14 cellular contexts compared by ENCODE assay signal in the genomic region with DNA sequence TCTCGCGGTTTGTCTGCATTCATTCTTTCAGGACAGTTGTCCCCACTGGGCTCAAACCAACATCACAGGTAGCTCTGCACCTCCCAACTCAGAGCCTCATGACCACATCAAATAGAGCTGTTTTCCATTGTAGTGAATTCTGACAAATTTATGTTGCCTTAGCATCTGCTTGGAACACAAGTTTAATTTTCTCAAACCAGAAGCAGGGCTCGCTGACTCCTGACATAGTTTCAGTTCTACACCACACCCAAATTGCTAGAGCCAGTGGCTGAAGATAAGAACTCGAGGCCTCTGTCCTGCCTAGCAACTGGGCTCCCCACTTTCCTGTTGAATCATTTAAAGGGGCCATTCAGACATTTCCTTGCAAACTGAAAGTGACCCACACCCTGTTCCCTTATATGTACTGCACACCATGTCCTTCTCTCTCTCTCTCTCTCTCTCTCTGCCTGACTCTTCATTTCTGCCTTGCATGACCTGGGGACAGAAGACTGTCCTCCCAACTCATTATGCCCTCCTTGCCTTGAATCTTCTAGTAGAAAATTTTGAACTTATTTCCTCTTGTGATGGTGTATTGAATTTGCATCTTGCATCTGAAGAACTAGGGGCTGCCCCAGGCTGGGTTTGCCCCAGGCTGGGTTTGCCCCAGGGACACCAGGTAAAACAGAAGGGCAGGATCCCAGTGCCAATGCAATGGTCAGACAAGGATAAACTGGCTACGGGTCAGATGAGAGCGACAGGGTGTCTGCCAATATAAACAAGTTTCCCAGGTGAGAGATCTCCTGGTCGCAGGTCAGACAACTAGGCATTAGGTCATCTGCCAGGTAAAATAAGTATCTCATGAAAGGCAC. TPM values are rescaled to one million over a fixed set of nuclear protein-coding genes. Genes with fewer than 3 reads are reported as not detected.
DNase-seq lines count a peak whose midpoint lies in the region; ATAC-seq and TF ChIP-seq lines count a peak whose summit lies in the region.
"Had no signal": no experiment of that assay in that cellular context is flagged by ENCODE, and none has a peak within 500 bp of the region (broad histone marks: within the 10 kb centered on the region; RNA-seq: fewer than 3 reads in every experiment).

No MANE protein-coding gene starts in this region.

- H3K27ac ChIP-seq in left lung: no peak overlapping the region
- H3K27ac ChIP-seq: BLaER1, VCaP had no signal

- peaks cover 3% of the 10 kb centered on the region for H3K9me3 Mint-ChIP-seq in activated naive CD4-positive, alpha-beta T cell treated with anti-CD3 and anti-CD28 coated beads for 36 hours
- H3K9me3 Mint-ChIP-seq: central memory CD8-positive, alpha-beta T cell; natural killer cell treated with Interleukin-12 subunit alpha and Interleukin-12 subunit beta and Interleukin-15 and Interleukin-18, amount 100 ng/mL, for 72 hours had no signal

- H3K4me3 Mint-ChIP-seq in activated naive CD4-positive, alpha-beta T cell treated with anti-CD3 and anti-CD28 coated beads for 36 hours: no peak overlapping the region
- H3K4me3 Mint-ChIP-seq: central memory CD8-positive, alpha-beta T cell; natural killer cell treated with Interleukin-12 subunit alpha and Interleukin-12 subunit beta and Interleukin-15 and Interleukin-18, amount 100 ng/mL, for 72 hours had no signal

- H3K27ac Mint-ChIP-seq in activated naive CD4-positive, alpha-beta T cell treated with anti-CD3 and anti-CD28 coated beads for 36 hours: no peak overlapping the region

- H3K4me3 ChIP-seq in GM06990 (replicated peaks; ENCODE audit: low read depth, low read length) (no peak overlapping the region), left lung (no peak overlapping the region)
- H3K4me3 ChIP-seq: BLaER1 had no signal

- H3K36me3 ChIP-seq in GM06990 (ENCODE audit: control insufficient read depth, insufficient read depth, low read length) (no peaks in the 10 kb centered on the region), left lung (no peaks in the 10 kb centered on the region)
- H3K36me3 ChIP-seq: BLaER1 had no signal

- ATAC-seq in left lung: peak; percentile 30
- ATAC-seq: Panc1 had no signal

- H3K9me3 ChIP-seq in left lung: peaks cover 0 to 5% of the 10 kb centered on the region in 2 donors
- H3K9me3 ChIP-seq: BLaER1 had no signal

- intact Hi-C loops in left lung (cut with DNase I): no loop called here
- intact Hi-C loops in activated naive CD4-positive, alpha-beta T cell treated with anti-CD3 and anti-CD28 coated beads for 36 hours (cut with micrococcal nuclease): no loop called here

- no peaks in the 10 kb centered on the region for H3K4me1 ChIP-seq in left lung
- H3K4me1 ChIP-seq: BLaER1 had no signal

- CTCF ChIA-PET in activated naive CD4-positive, alpha-beta T cell treated with anti-CD3 and anti-CD28 coated beads for 36 hours (lab: Charles Lee): no interaction called here

- peaks cover 17% of the 10 kb centered on the region for H3K27me3 Mint-ChIP-seq in activated naive CD4-positive, alpha-beta T cell treated with anti-CD3 and anti-CD28 coated beads for 36 hours (ENCODE audit: low read depth)

- H3K27me3 ChIP-seq in GM06990 (replicated peaks; ENCODE audit: control insufficient read depth, insufficient read depth, low read length) (no peaks in the 10 kb centered on the region), left lung (peaks cover 0 to 8% of the 10 kb centered on the region in 2 donors)
- H3K27me3 ChIP-seq: BLaER1 had no signal

- H3K36me3 Mint-ChIP-seq in activated naive CD4-positive, alpha-beta T cell treated with anti-CD3 and anti-CD28 coated beads for 36 hours (ENCODE audit: low read depth): no peaks in the 10 kb centered on the region
- H3K36me3 Mint-ChIP-seq: natural killer cell treated with Interleukin-12 subunit alpha and Interleukin-12 subunit beta and Interleukin-15 and Interleukin-18, amount 100 ng/mL, for 72 hours had no signal

- DNase-seq in GM06990 (ENCODE audit: extremely low read depth, insufficient read length) (peak; percentile 25), GM19240 (ENCODE audit: insufficient read length, low spot score) (peak; percentile 34), OCI-M1 (lab: John Stamatoyannopoulos, UW) (peak; percentile 79), left lung (no peak), NCI-H2107 (lab: John Stamatoyannopoulos, UW) (no peak), NCI-H2196 treated with DMSO at 0.1 percent for 48 hours (lab: John Stamatoyannopoulos, UW; ENCODE audit: unreplicated experiment) (no peak), occipital lobe (lab: John Stamatoyannopoulos, UW) (no peak)
- DNase-seq in activated naive CD4-positive, alpha-beta T cell treated with anti-CD3 and anti-CD28 coated beads for 36 hours: no peak
- DNase-seq: NCI-H226 had no signal

- no peaks in the 10 kb centered on the region for H3K4me1 Mint-ChIP-seq in activated naive CD4-positive, alpha-beta T cell treated with anti-CD3 and anti-CD28 coated beads for 36 hours (ENCODE audit: low read depth)
- H3K4me1 Mint-ChIP-seq: central memory CD8-positive, alpha-beta T cell had no signal

- TF ChIP-seq CTCF in GM06990 (IDR thresholded peaks at IDR 0.05; ENCODE audit: insufficient read depth, low read length, poor library complexity, severe bottlenecking): no peak
- TF ChIP-seq CTCF in left lung (IDR thresholded peaks at IDR 0.05): no peak

RNA-seq across cellular contexts. Expression of a gene that starts 9.7 kb away (rescaled TPM):
- under 1 TPM; 0.29 to 0.41 TPM for total RNA-seq in left lung
- total RNA-seq in occipital lobe: 3.3 TPM
- not detected for total RNA-seq in activated naive CD4-positive, alpha-beta T cell treated with anti-CD3 and anti-CD28 coated beads for 36 hours
- total RNA-seq: natural killer cell treated with Interleukin-12 subunit alpha and Interleukin-12 subunit beta and Interleukin-15 and Interleukin-18, amount 100 ng/mL, for 72 hours had no signal

Comparison
In these comparisons a context has a peak if more than half of its experiments do, and no peak if none do; other contexts are left out.
1. DNase-seq: peak in GM06990 (single experiment), GM19240 (single experiment) and OCI-M1 (single experiment); none in left lung (0 of 2), NCI-H2107 (single experiment), NCI-H2196 treated with DMSO at 0.1 percent for 48 hours (single experiment), occipital lobe (single experiment) and activated naive CD4-positive, alpha-beta T cell treated with anti-CD3 and anti-CD28 coated beads for 36 hours (single experiment).